Comparison of ENCODE assay signal across 26 cellular contexts in genomic region chr1:173009597-173009996, GRCh38. TPM values are rescaled to one million over a fixed set of nuclear protein-coding genes. Genes with fewer than 3 reads are reported as not detected.
A peak's percentile ranks its signal among the peaks of the same experiment; 100 is the strongest.
DNase-seq lines count a peak whose midpoint lies in the region; ATAC-seq and TF ChIP-seq lines count a peak whose summit lies in the region.
"Had no signal": no experiment of that assay in that cellular context is flagged by ENCODE, and none has a peak within 500 bp of the region (broad histone marks: within the 10 kb centered on the region; RNA-seq: fewer than 3 reads in every experiment).

No MANE protein-coding gene starts in this region.

- peaks cover 0 to 8% (median 2%) of the 10 kb centered on the region in 3 donors for H3K4me1 ChIP-seq in gastroesophageal sphincter
- H3K4me1 ChIP-seq in naive thymus-derived CD4-positive, alpha-beta T cell (ENCODE audit: control insufficient read depth in 2 of 2, insufficient read depth in 2 of 2, low read length in 2 of 2) = no peaks in the 10 kb centered on the region
- no peaks in the 10 kb centered on the region for H3K4me1 ChIP-seq in breast epithelium
- H3K4me1 ChIP-seq in HAP-1 = no peaks in the 10 kb centered on the region
- H3K4me1 ChIP-seq: esophagus squamous epithelium, pancreas, SJCRH30, vagina had no signal

- no peak for TF ChIP-seq EP300 in gastroesophageal sphincter (IDR thresholded peaks at IDR 0.05)

- H3K9me3 ChIP-seq in gastroesophageal sphincter (no peaks in the 10 kb centered on the region), breast epithelium (no peaks in the 10 kb centered on the region), HAP-1 (no peaks in the 10 kb centered on the region)
- H3K9me3 ChIP-seq in naive thymus-derived CD4-positive, alpha-beta T cell (ENCODE audit: control insufficient read depth in 2 of 3, low read length in 3 of 3) = no peaks in the 10 kb centered on the region
- H3K9me3 ChIP-seq: esophagus squamous epithelium, pancreas, SJCRH30, suprapubic skin, vagina had no signal

- no peak overlapping the region for H3K4me3 Mint-ChIP-seq in naive thymus-derived CD4-positive, alpha-beta T cell
- no peak overlapping the region for H3K4me3 Mint-ChIP-seq in T-helper 2 cell treated with Interferon-gamma antibody and Interleukin-4, amounts not matched to agents 5 μg/mL and 100 μg/mL, for 36 hours
- H3K4me3 Mint-ChIP-seq: activated naive CD8-positive, alpha-beta T cell treated with anti-CD3 and anti-CD28 coated beads, Interleukin-2, amount 10 ng/mL, durations not matched to agents 7 days and 5 days; CD4-positive, alpha-beta memory T cell; nephron progenitor cell; T-helper 17 cell had no signal

- 7 to 25% methylated on average over 1 of the region's 1 CpG for WGBS in gastroesophageal sphincter (ENCODE audit: low coverage in 1 of 2), 2 donors

- CTCF ChIA-PET in naive thymus-derived CD4-positive, alpha-beta T cell (lab: Charles Lee) = no interaction called here

- H3K36me3 Mint-ChIP-seq in naive thymus-derived CD4-positive, alpha-beta T cell = peaks cover 0 to 3% (median 0%) of the 10 kb centered on the region in 5 donors
- H3K36me3 Mint-ChIP-seq in T-helper 2 cell treated with Interferon-gamma antibody and Interleukin-4, amounts not matched to agents 5 μg/mL and 100 μg/mL, for 36 hours (ENCODE audit: low read depth) = no peaks in the 10 kb centered on the region

- POLR2A ChIA-PET in naive thymus-derived CD4-positive, alpha-beta T cell (lab: Charles Lee) = no interaction called here

- peak; percentile 80 for ATAC-seq in gastroesophageal sphincter
- ATAC-seq in naive thymus-derived CD4-positive, alpha-beta T cell = peak; percentile 81
- ATAC-seq: PC-3, T-helper 17 cell had no signal

- H3K27me3 ChIP-seq in HL-60 (ENCODE audit: insufficient read depth, poor library complexity, severe bottlenecking) (no peaks in the 10 kb centered on the region), gastroesophageal sphincter (no peaks in the 10 kb centered on the region), breast epithelium (no peaks in the 10 kb centered on the region), HAP-1 (ENCODE audit: low read depth) (0 out of 2 replicates have a peak, but pooled peaks cover 2% of the 10 kb centered on the region)
- H3K27me3 ChIP-seq in naive thymus-derived CD4-positive, alpha-beta T cell (ENCODE audit: control insufficient read depth in 2 of 2, insufficient read depth in 2 of 2, low read length in 2 of 2) = no peaks in the 10 kb centered on the region
- H3K27me3 ChIP-seq: esophagus squamous epithelium, pancreas, SJCRH30, suprapubic skin, vagina had no signal

- no peak for TF ChIP-seq POLR2A in gastroesophageal sphincter (IDR thresholded peaks at IDR 0.05)
- no peak for TF ChIP-seq POLR2A in breast epithelium (IDR thresholded peaks at IDR 0.05)

- in situ Hi-C loops in HAP-1 (cut with MboI; ENCODE audit: low sequenced_read_pairs) = no loop called here

- peaks cover 2 to 17% (median 14%) of the 10 kb centered on the region in 7 donors for H3K4me1 Mint-ChIP-seq in naive thymus-derived CD4-positive, alpha-beta T cell
- H3K4me1 Mint-ChIP-seq in T-helper 2 cell treated with Interferon-gamma antibody and Interleukin-4, amounts not matched to agents 5 μg/mL and 100 μg/mL, for 36 hours (ENCODE audit: low read depth) = peaks cover 5% of the 10 kb centered on the region
- H3K4me1 Mint-ChIP-seq: nephron progenitor cell had no signal

- H3K27ac ChIP-seq in HL-60 (replicated peaks) = no peak overlapping the region
- peak overlapping the region in 2 of 4 donors; percentile 50 to 61 for H3K27ac ChIP-seq in gastroesophageal sphincter
- H3K27ac ChIP-seq in naive thymus-derived CD4-positive, alpha-beta T cell (ENCODE audit: low read depth, low read length) = no peak overlapping the region
- H3K27ac ChIP-seq in breast epithelium = no peak overlapping the region
- H3K27ac ChIP-seq: esophagus squamous epithelium, KMS-11, pancreas, SJCRH30, suprapubic skin, vagina had no signal

- peaks cover 0 to 3% (median 0%) of the 10 kb centered on the region in 11 donors for H3K9me3 Mint-ChIP-seq in naive thymus-derived CD4-positive, alpha-beta T cell
- H3K9me3 Mint-ChIP-seq in T-helper 2 cell treated with Interferon-gamma antibody and Interleukin-4, amounts not matched to agents 5 μg/mL and 100 μg/mL, for 36 hours = no peaks in the 10 kb centered on the region
- H3K9me3 Mint-ChIP-seq: activated T-helper 2 cell treated with anti-CD3 and anti-CD28 coated beads, Interferon-gamma antibody, Interleukin-2, Interleukin-4, amounts not matched to agents 10 μg/mL and 5 μg/mL and 100 μg/mL, durations not matched to agents 14 hours and 24 hours and 36 hours; nephron progenitor cell had no signal

- H3K4me3 ChIP-seq in HL-60 (replicated peaks; ENCODE audit: insufficient read depth, low read length) = no peak overlapping the region
- no peak overlapping the region for H3K4me3 ChIP-seq in gastroesophageal sphincter
- no peak overlapping the region for H3K4me3 ChIP-seq in naive thymus-derived CD4-positive, alpha-beta T cell (ENCODE audit: low read length)
- H3K4me3 ChIP-seq in breast epithelium = no peak overlapping the region
- H3K4me3 ChIP-seq in HAP-1 = no peak overlapping the region
- H3K4me3 ChIP-seq: esophagus squamous epithelium, pancreas, SJCRH30, suprapubic skin, vagina had no signal

- peaks cover 0 to 17% (median 6%) of the 10 kb centered on the region in 5 donors for H3K27me3 Mint-ChIP-seq in naive thymus-derived CD4-positive, alpha-beta T cell
- H3K27me3 Mint-ChIP-seq in T-helper 2 cell treated with Interferon-gamma antibody and Interleukin-4, amounts not matched to agents 5 μg/mL and 100 μg/mL, for 36 hours (ENCODE audit: low read depth) = peaks cover 12% of the 10 kb centered on the region
- H3K27me3 Mint-ChIP-seq: activated naive CD8-positive, alpha-beta T cell treated with anti-CD3 and anti-CD28 coated beads, Interleukin-2, amount 10 ng/mL, durations not matched to agents 7 days and 5 days had no signal

- TF ChIP-seq CTCF in HL-60 (IDR thresholded peaks at IDR 0.05; ENCODE audit: insufficient read depth, low read length) (no peak), gastroesophageal sphincter (IDR thresholded peaks at IDR 0.05) (no peak), breast epithelium (IDR thresholded peaks at IDR 0.05) (no peak)

- DNase-seq in HL-60 (ENCODE audit: low read depth in 1 of 2, low spot score in 1 of 2) (peak; percentile 23 to 30), SKM-1 treated with dmso at 0.1 percent for 144 hours (lab: John Stamatoyannopoulos, UW; ENCODE audit: unreplicated experiment) (peak; percentile 89), breast epithelium (ENCODE audit: low spot score in 2 of 2) (no peak), HAP-1 (ENCODE audit: low spot score in 2 of 2) (no peak)
- DNase-seq in naive thymus-derived CD4-positive, alpha-beta T cell = no peak
- no peak for DNase-seq in T-helper 2 cell treated with Interferon-gamma antibody and Interleukin-4, amounts not matched to agents 5 μg/mL and 100 μg/mL, for 36 hours (ENCODE audit: low spot score)
- DNase-seq: activated CD8-positive, alpha-beta memory T cell treated with anti-CD3 and anti-CD28 coated beads, Interleukin-2, amount 50 U/mL, for 4 hours; activated naive CD8-positive, alpha-beta T cell treated with anti-CD3 and anti-CD28 coated beads, Interleukin-2, amount 10 ng/mL, durations not matched to agents 7 days and 5 days; CD4-positive, alpha-beta memory T cell; DMS153; effector CD4-positive, alpha-beta T cell; esophagus squamous epithelium; GDM1; left cardiac atrium; NCI-H1048; NCI-H187; nephron progenitor cell; PC-3; SJCRH30; T-helper 17 cell had no signal

- H3K36me3 ChIP-seq in gastroesophageal sphincter (no peaks in the 10 kb centered on the region), breast epithelium (no peaks in the 10 kb centered on the region), HAP-1 (replicated peaks) (no peaks in the 10 kb centered on the region)
- H3K36me3 ChIP-seq in naive thymus-derived CD4-positive, alpha-beta T cell (ENCODE audit: control insufficient read depth in 2 of 3, insufficient read depth in 3 of 3, low read length in 3 of 3) = no peaks in the 10 kb centered on the region
- H3K36me3 ChIP-seq: esophagus squamous epithelium, pancreas, SJCRH30, suprapubic skin, vagina had no signal

- H3K27ac Mint-ChIP-seq in naive thymus-derived CD4-positive, alpha-beta T cell = no peak overlapping the region
- no peak overlapping the region for H3K27ac Mint-ChIP-seq in T-helper 2 cell treated with Interferon-gamma antibody and Interleukin-4, amounts not matched to agents 5 μg/mL and 100 μg/mL, for 36 hours
- H3K27ac Mint-ChIP-seq: activated naive CD8-positive, alpha-beta T cell treated with anti-CD3 and anti-CD28 coated beads, Interleukin-2, amount 10 ng/mL, durations not matched to agents 7 days and 5 days; activated T-helper 2 cell treated with anti-CD3 and anti-CD28 coated beads, Interferon-gamma antibody, Interleukin-2, Interleukin-4, amounts not matched to agents 10 μg/mL and 5 μg/mL and 100 μg/mL, durations not matched to agents 14 hours and 24 hours and 36 hours; CD4-positive, alpha-beta memory T cell; nephron progenitor cell; T-helper 17 cell had no signal

- intact Hi-C loops in naive thymus-derived CD4-positive, alpha-beta T cell (cut with micrococcal nuclease) = no loop called here
- intact Hi-C loops in breast epithelium (cut with DNase I; ENCODE audit: low total_unique reads) = no loop called here

RNA-seq across cellular contexts. Expression of gene TNFSF18, which starts 41.1 kb away (rescaled TPM):
- total RNA-seq in gastroesophageal sphincter (under 1 TPM in 3 of 4 donors, not detected in 1; 0.17 to 0.93 (median 0.23) TPM), breast epithelium (not detected)
- total RNA-seq in naive thymus-derived CD4-positive, alpha-beta T cell = not detected
- not detected for polyA plus RNA-seq in naive thymus-derived CD4-positive, alpha-beta T cell
- total RNA-seq: activated naive CD8-positive, alpha-beta T cell treated with anti-CD3 and anti-CD28 coated beads, Interleukin-2, amount 10 ng/mL, durations not matched to agents 7 days and 5 days; activated T-helper 2 cell treated with anti-CD3 and anti-CD28 coated beads, Interferon-gamma antibody, Interleukin-2, Interleukin-4, amounts not matched to agents 10 μg/mL and 5 μg/mL and 100 μg/mL, durations not matched to agents 14 hours and 24 hours and 36 hours; CD4-positive, alpha-beta memory T cell; SJCRH30; T-helper 17 cell; vagina had no signal
- polyA plus RNA-seq: CD4-positive, alpha-beta memory T cell; pancreas had no signal

Comparison
In these comparisons a context has a peak if more than half of its experiments do, and no peak if none do; other contexts are left out.
1. DNase-seq: peak in HL-60 (2 of 2) and SKM-1 treated with dmso at 0.1 percent for 144 hours (single experiment); none in naive thymus-derived CD4-positive, alpha-beta T cell (0 of 9), breast epithelium (0 of 2), T-helper 2 cell treated with Interferon-gamma antibody and Interleukin-4, amounts not matched to agents 5 μg/mL and 100 μg/mL, for 36 hours (single experiment) and HAP-1 (0 of 2).